In the genomic region with DNA sequence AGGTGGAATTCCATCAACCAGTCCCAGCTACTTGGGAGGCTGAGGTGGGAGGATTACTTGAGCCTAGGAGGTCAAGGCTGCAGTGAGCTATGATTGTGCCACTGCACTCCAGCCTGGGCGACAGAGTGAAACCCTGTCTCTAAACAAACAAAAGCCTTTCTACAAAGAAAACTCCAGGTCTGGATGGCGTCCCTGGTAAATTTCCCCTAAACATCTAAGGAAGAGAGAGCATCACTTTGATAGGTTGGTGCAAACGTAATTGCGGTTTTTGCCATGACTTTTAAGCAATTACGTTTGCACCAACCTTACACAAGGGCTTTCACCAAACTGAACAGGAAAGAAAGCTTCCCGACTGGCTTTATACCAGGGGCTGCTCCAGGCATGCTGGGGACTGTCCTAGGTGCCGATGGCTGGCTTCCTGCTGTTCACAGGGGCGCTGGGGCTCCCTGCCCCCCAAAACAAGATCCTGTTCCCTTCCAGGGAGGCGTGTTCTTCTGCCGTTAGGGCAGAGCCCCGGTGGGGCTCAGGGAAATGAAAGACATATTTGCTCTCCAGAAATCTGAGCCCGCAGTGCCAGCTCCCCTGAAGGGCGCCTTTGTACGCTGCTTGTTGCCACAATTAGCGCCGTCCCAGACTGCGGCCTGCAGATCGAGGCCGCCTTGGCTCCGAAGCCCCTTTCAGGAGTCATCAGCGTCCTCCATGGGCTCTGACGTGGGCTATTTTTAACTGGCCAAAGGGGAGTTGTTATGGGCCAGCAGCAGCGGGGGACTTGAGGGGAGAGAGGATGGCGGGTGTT, we compare ENCODE assay signal across 9 cellular contexts. TPM values are rescaled to one million over a fixed set of nuclear protein-coding genes. Genes with fewer than 3 reads are reported as not detected.
DNase-seq lines count a peak whose midpoint lies in the region; ATAC-seq, FAIRE-seq and TF ChIP-seq lines count a peak whose summit lies in the region.
"Had no signal": no experiment of that assay in that cellular context is flagged by ENCODE, and none has a peak within 500 bp of the region (broad histone marks: within the 10 kb centered on the region; RNA-seq: fewer than 3 reads in every experiment).

No MANE protein-coding gene starts in this region.

- H3K27ac ChIP-seq in adrenal gland (peak overlapping the region in 4 of 5 donors; percentile 19 to 93 (median 60)), kidney (ENCODE audit: low read depth in 2 of 2, low read length in 2 of 2) (peak overlapping the region; percentile 57 to 67), substantia nigra (ENCODE audit: low read depth, low read length, poor library complexity, severe bottlenecking) (peak overlapping the region; percentile 35)

- H3K4me1 ChIP-seq in adrenal gland (replicated peaks in 1 of 2) (peaks cover 16 to 31% of the 10 kb centered on the region in 2 donors), kidney (ENCODE audit: control insufficient read depth in 1 of 2, insufficient read depth in 1 of 2, low read depth in 1 of 2, low read length in 2 of 2) (peaks cover 0 to 11% of the 10 kb centered on the region in 2 donors)

- H3K27me3 ChIP-seq in adrenal gland, result no peaks in the 10 kb centered on the region

- intact Hi-C loops in adrenal gland (cut with DNase I), result no loop called here
- intact Hi-C loops in kidney (cut with DNase I), result no loop called here

- peak overlapping the region in 1 of 2 donors; percentile 12 for H3K9ac ChIP-seq in kidney (ENCODE audit: low read length in 2 of 2)

- H3K4me3 ChIP-seq in adrenal gland, result no peak overlapping the region
- no peak overlapping the region for H3K4me3 ChIP-seq in kidney (ENCODE audit: low read length in 2 of 2)

- no peak for FAIRE-seq in kidney (lab: Jason Lieb, UNC)

- TF ChIP-seq POLR2A in adrenal gland (IDR thresholded peaks at IDR 0.05), result no peak

- H3K9me3 ChIP-seq in adrenal gland (replicated peaks in 1 of 3) (no peaks in the 10 kb centered on the region), kidney (ENCODE audit: control insufficient read depth in 1 of 2, low read length in 2 of 2) (no peaks in the 10 kb centered on the region)

- 48 to 63% (median 52%) methylated on average over 11 to 24 of the region's 24 CpGs for WGBS in adrenal gland, 4 donors

- DNase-seq in NCI-H1436 (lab: John Stamatoyannopoulos, UW) (peak; percentile 56), NCI-H1436 treated with DMSO at 0.1 percent for 48 hours (lab: John Stamatoyannopoulos, UW) (no peak), adrenal gland (no peak), kidney (no peak), substantia nigra (lab: John Stamatoyannopoulos, UW) (peak in 31 of 49 donors; percentile 3 to 67 (median 28)), NK-92 (lab: John Stamatoyannopoulos, UW; ENCODE audit: unreplicated experiment) (no peak), GM19238 (ENCODE audit: insufficient read length, low spot score) (no peak)
- DNase-seq: activated CD4-positive, alpha-beta memory T cell treated with anti-CD3 and anti-CD28 coated beads, Interleukin-2, amount 10 ng/mL, durations not matched to agents 7 days and 5 days had no signal

- no peaks in the 10 kb centered on the region for H3K36me3 ChIP-seq in adrenal gland (replicated peaks in 1 of 2)
- no peaks in the 10 kb centered on the region for H3K36me3 ChIP-seq in kidney (ENCODE audit: control insufficient read depth in 1 of 2, insufficient read depth in 2 of 2, low read length in 2 of 2)

- no peak for TF ChIP-seq CTCF in adrenal gland (IDR thresholded peaks at IDR 0.05)
- TF ChIP-seq CTCF in kidney (IDR thresholded peaks at IDR 0.05; ENCODE audit: borderline replicate concordance, extremely low read depth, insufficient read depth), result no peak

- ATAC-seq in GM19035 (IDR thresholded peaks at IDR 0.05; ENCODE audit: unreplicated experiment), result no peak

RNA-seq across cellular contexts. Expression of gene KLF2, which starts 38.7 kb away (rescaled TPM):
- 10 to 100 TPM in 7 of 8 donors, 1 to 10 TPM in 1; 3.4 to 52.3 (median 27.0) TPM for total RNA-seq in adrenal gland
- polyA plus RNA-seq in adrenal gland, result 10 to 100 TPM in 1 of 3 donors, 1 to 10 TPM in 2; 7.0 to 29.3 (median 9.6) TPM
- 131 TPM for total RNA-seq in kidney
- 114 TPM for polyA plus RNA-seq in kidney (ENCODE audit: insufficient read depth, low read depth, low replicate concordance)

Comparison
In these comparisons a context has a peak if more than half of its experiments do, and no peak if none do; other contexts are left out.
1. DNase-seq: peak in NCI-H1436 (single experiment) and substantia nigra (31 of 49); none in NCI-H1436 treated with DMSO at 0.1 percent for 48 hours (single experiment), adrenal gland (0 of 7), kidney (single experiment), NK-92 (single experiment) and GM19238 (single experiment).
2. Peak in every context shown above with its lines, with median percentiles within 50 percentile points of each other: H3K27ac ChIP-seq.